8 cellular contexts compared by ENCODE assay signal in genomic region chr16:66315210-66315825, GRCh38. TPM values are rescaled to one million over a fixed set of nuclear protein-coding genes. Genes with fewer than 3 reads are reported as not detected.
DNase-seq lines count a peak whose midpoint lies in the region; ATAC-seq and TF ChIP-seq lines count a peak whose summit lies in the region.

No MANE protein-coding gene starts in this region.

- DNase-seq in PC-9 (peak; percentile 57 to 61), fibroblast of the conjunctiva (ENCODE audit: low read depth) (peak; percentile 63), non-pigmented ciliary epithelial cell (ENCODE audit: low read depth) (peak; percentile 20), tibial artery (peak; percentile 59 to 78)
- peak; percentile 43 to 61 for DNase-seq in activated T-cell treated with anti-CD3 and anti-CD28 coated beads, Interleukin-2, amount 50 U/mL, for 72 hours

- H3K27ac Mint-ChIP-seq in activated T-cell treated with anti-CD3 and anti-CD28 coated beads, Interleukin-2, amount 50 U/mL, for 72 hours = no peak overlapping the region

- TF ChIP-seq RAD21 in Ishikawa (IDR thresholded peaks at IDR 0.05; ENCODE audit: low read depth) = peak; percentile 89

- ATAC-seq in GM21576 (IDR thresholded peaks at IDR 0.05; ENCODE audit: unreplicated experiment) = peak; percentile 88
- ATAC-seq in activated T-cell treated with anti-CD3 and anti-CD28 coated beads, Interleukin-2, amount 50 U/mL, for 72 hours (replicated peaks in 1 of 2) = peak; percentile 74 to 84

- H3K4me1 ChIP-seq in DOHH2 (ENCODE audit: control insufficient read depth, low read length) (no peaks in the 10 kb centered on the region), PC-9 (replicated peaks; ENCODE audit: insufficient read depth) (peaks cover 6% of the 10 kb centered on the region; the same call in 1 of the 2 replicates), tibial artery (no peaks in the 10 kb centered on the region)

- no TSS peak for BruUV-seq in PC-9 (replicated peaks; lab: Mats Ljungman, UMichigan)

- H3K27ac ChIP-seq in DOHH2 (ENCODE audit: low read depth, low read length) (no peak overlapping the region), PC-9 (no peak overlapping the region), tibial artery (no peak overlapping the region)

- no peaks in the 10 kb centered on the region for H3K9me2 ChIP-seq in DOHH2 (replicated peaks; ENCODE audit: control insufficient read depth, low read length)
- no peaks in the 10 kb centered on the region for H3K9me2 ChIP-seq in PC-9 (ENCODE audit: insufficient read depth)

- no peaks in the 10 kb centered on the region for H4K20me1 ChIP-seq in DOHH2 (ENCODE audit: control insufficient read depth, insufficient read depth, low read depth, low read length)
- no peaks in the 10 kb centered on the region for H4K20me1 ChIP-seq in PC-9 (ENCODE audit: insufficient read depth)

- H3F3A ChIP-seq in DOHH2 (ENCODE audit: control insufficient read depth, insufficient read depth) = no peaks in the 10 kb centered on the region
- no peaks in the 10 kb centered on the region for H3F3A ChIP-seq in PC-9 (ENCODE audit: insufficient read depth, low read depth)

- intact Hi-C loops in PC-9 (cut with micrococcal nuclease; ENCODE audit: unreplicated experiment) = loop anchor here (1.0 kb wide), 2 partner anchors 37 to 41 kb away; no protein-coding TSS in a partner anchor
- intact Hi-C loops in tibial artery (cut with DNase I; ENCODE audit: low total_unique reads) = no loop called here

- TF ChIP-seq CTCF in DOHH2 (IDR thresholded peaks at IDR 0.05; ENCODE audit: low read depth, low read length, poor library complexity, severe bottlenecking) = peak; percentile 92
- TF ChIP-seq CTCF in PC-9 (conservative IDR thresholded peaks at IDR 0.05) = peak; percentile 97
- peak; percentile 89 to 96 for TF ChIP-seq CTCF in tibial artery (IDR thresholded peaks at IDR 0.05)

- no peak overlapping the region for H3K4me2 ChIP-seq in DOHH2 (ENCODE audit: low read length)
- H3K4me2 ChIP-seq in PC-9 = peak overlapping the region; percentile 11; the same call in 1 of the 2 replicates

- H3K36me3 ChIP-seq in DOHH2 (ENCODE audit: control insufficient read depth, low read length) (no peaks in the 10 kb centered on the region), PC-9 (ENCODE audit: low read depth) (no peaks in the 10 kb centered on the region), tibial artery (no peaks in the 10 kb centered on the region)

- no peak for TF ChIP-seq EP300 in Ishikawa (IDR thresholded peaks at IDR 0.05; ENCODE audit: borderline replicate concordance)

- H3K9me3 Mint-ChIP-seq in activated T-cell treated with anti-CD3 and anti-CD28 coated beads, Interleukin-2, amount 50 U/mL, for 72 hours = no peaks in the 10 kb centered on the region

- POLR2A ChIA-PET in PC-9 (lab: Charles Lee; ENCODE audit: unreplicated experiment) = no interaction called here

- H3K27me3 ChIP-seq in DOHH2 (ENCODE audit: control insufficient read depth, low read length) (no peaks in the 10 kb centered on the region), PC-9 (ENCODE audit: insufficient read depth, low read depth) (0 out of 2 replicates have a peak, but pooled peaks cover 5% of the 10 kb centered on the region), tibial artery (no peaks in the 10 kb centered on the region)

- H3K4me3 Mint-ChIP-seq in activated T-cell treated with anti-CD3 and anti-CD28 coated beads, Interleukin-2, amount 50 U/mL, for 72 hours = no peak overlapping the region

- no peaks in the 10 kb centered on the region for H3K79me2 ChIP-seq in DOHH2 (ENCODE audit: control insufficient read depth, low read length)
- H3K79me2 ChIP-seq in PC-9 (ENCODE audit: low read depth) = no peaks in the 10 kb centered on the region

- H3K4me3 ChIP-seq in DOHH2 (ENCODE audit: low read length) (no peak overlapping the region), PC-9 (no peak overlapping the region), tibial artery (no peak overlapping the region)

- peaks cover 23% of the 10 kb centered on the region for H3K27me3 Mint-ChIP-seq in activated T-cell treated with anti-CD3 and anti-CD28 coated beads, Interleukin-2, amount 50 U/mL, for 72 hours (ENCODE audit: low read depth)

- CTCF ChIA-PET in PC-9 (lab: Charles Lee) = interaction anchor here (0.6 kb wide), 1 partner anchor 18 kb away, joined by 3 read pairs; no protein-coding TSS in a partner anchor

- no peaks in the 10 kb centered on the region for H3K36me3 Mint-ChIP-seq in activated T-cell treated with anti-CD3 and anti-CD28 coated beads, Interleukin-2, amount 50 U/mL, for 72 hours (ENCODE audit: insufficient read depth in 2 of 2)

- H3K9me3 ChIP-seq in DOHH2 (ENCODE audit: control insufficient read depth, insufficient read depth, low read length) (no peaks in the 10 kb centered on the region), PC-9 (ENCODE audit: insufficient read depth, low read depth) (no peaks in the 10 kb centered on the region), tibial artery (no peaks in the 10 kb centered on the region)

- H3K4me1 Mint-ChIP-seq in activated T-cell treated with anti-CD3 and anti-CD28 coated beads, Interleukin-2, amount 50 U/mL, for 72 hours (ENCODE audit: low read depth) = peaks cover 5% of the 10 kb centered on the region

- H2AFZ ChIP-seq in PC-9 = peak overlapping the region; percentile 46; the same call in 1 of the 2 replicates

TF ChIP-seq in Ishikawa, 13 proteins besides CTCF, POLR2A, EP300 and RAD21:
- TF ChIP-seq FOXM1 (IDR thresholded peaks at IDR 0.05; ENCODE audit: borderline replicate concordance, low read depth) (no peak), CREB1 (IDR thresholded peaks at IDR 0.05; ENCODE audit: low read depth) (no peak), YY1 (IDR thresholded peaks at IDR 0.05; ENCODE audit: low read depth) (0 out of 2 replicates have a peak, but pooled peaks have one; percentile 25)

RNA-seq across cellular contexts. Expression of gene CDH5, which starts 51.2 kb away (rescaled TPM):
- 2.4 and 3.6 TPM in 2 replicates for total RNA-seq in PC-9 (2021)
- not detected for total RNA-seq in activated T-cell treated with anti-CD3 and anti-CD28 coated beads, Interleukin-2, amount 50 U/mL, for 72 hours
